Comparison of ENCODE assay signal across 8 cellular contexts in the genomic region with DNA sequence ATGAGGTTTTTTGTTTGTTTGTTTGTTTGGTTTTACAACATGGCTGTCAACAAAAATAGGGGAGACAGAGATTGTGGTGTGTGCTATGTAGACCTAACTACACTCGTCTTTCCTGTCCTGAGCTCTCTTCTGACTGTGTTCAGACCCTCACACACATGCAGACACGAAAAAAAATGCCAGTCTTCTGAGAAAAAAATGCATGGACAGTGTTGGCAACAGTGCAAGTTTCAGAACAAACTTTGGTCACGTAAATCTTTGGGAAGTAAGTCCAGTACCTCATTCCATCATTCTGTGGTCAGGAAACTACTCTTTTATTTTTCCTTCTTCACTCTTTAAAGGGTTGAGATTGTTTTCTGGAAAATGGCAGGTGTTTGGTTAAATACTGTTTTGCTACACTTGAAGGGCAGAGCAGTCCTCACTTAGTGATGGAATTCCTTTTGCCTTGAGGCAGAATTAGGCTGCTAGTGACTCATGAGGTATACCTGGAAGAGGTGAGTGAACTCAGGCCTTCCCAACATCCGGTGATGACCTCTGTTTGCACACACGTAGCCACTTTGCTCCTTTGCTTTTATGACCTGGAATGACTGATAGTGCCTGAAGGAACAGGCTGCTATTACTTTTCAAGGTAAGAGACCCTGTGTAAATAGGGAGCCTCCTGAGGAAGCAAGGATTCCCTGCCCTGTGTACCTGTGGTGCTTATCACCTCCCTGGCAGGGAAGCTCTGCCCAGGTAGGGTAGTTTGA.
DNase-seq lines count a peak whose midpoint lies in the region; ATAC-seq lines count a peak whose summit lies in the region.

No MANE protein-coding gene starts in this region.

- H3K36me3 Mint-ChIP-seq in stimulated activated naive CD8-positive, alpha-beta T cell treated with anti-CD3 and anti-CD28 coated beads, Interleukin-15, Interleukin-2, amounts not matched to agents 100 ng/mL and 50 ng/mL, for 24 hours (ENCODE audit: low read depth), result peaks cover 37% of the 10 kb centered on the region

- WGBS in aorta, 2 donors, result 37 to 40% methylated on average over 5 of the region's 5 CpGs

- H3K4me1 ChIP-seq in aorta (ENCODE audit: control insufficient read depth in 1 of 2, insufficient read depth in 2 of 2, low read length in 2 of 2), result peaks cover 2 to 9% of the 10 kb centered on the region in 2 donors

- H3K27me3 ChIP-seq in layer of hippocampus (ENCODE audit: control insufficient read depth, insufficient read depth, low read length) (no peaks in the 10 kb centered on the region), aorta (ENCODE audit: control insufficient read depth in 1 of 2, insufficient read depth in 2 of 2, low read length in 1 of 2) (no peaks in the 10 kb centered on the region)

- peak overlapping the region; percentile 98 for H3K4me3 Mint-ChIP-seq in stimulated activated naive CD8-positive, alpha-beta T cell treated with anti-CD3 and anti-CD28 coated beads, Interleukin-15, Interleukin-2, amounts not matched to agents 100 ng/mL and 50 ng/mL, for 24 hours

- H3K9me3 ChIP-seq in aorta (ENCODE audit: control insufficient read depth, low read length), result no peaks in the 10 kb centered on the region

- H3K27me3 Mint-ChIP-seq in stimulated activated naive CD8-positive, alpha-beta T cell treated with anti-CD3 and anti-CD28 coated beads, Interleukin-15, Interleukin-2, amounts not matched to agents 100 ng/mL and 50 ng/mL, for 24 hours, result no peaks in the 10 kb centered on the region

- peak overlapping the region; percentile 97 for H3K27ac Mint-ChIP-seq in stimulated activated naive CD8-positive, alpha-beta T cell treated with anti-CD3 and anti-CD28 coated beads, Interleukin-15, Interleukin-2, amounts not matched to agents 100 ng/mL and 50 ng/mL, for 24 hours

- no peak for ATAC-seq in stimulated activated naive CD8-positive, alpha-beta T cell treated with anti-CD3 and anti-CD28 coated beads, Interleukin-15, Interleukin-2, amounts not matched to agents 100 U/mL and 50 U/mL, for 24 hours
- ATAC-seq in aorta (ENCODE audit: low FRiP score) (peak; percentile 5), GM19324 (IDR thresholded peaks at IDR 0.05; ENCODE audit: low FRiP score, unreplicated experiment) (no peak)

- peak overlapping the region; percentile 4 for H3K27ac ChIP-seq in layer of hippocampus (ENCODE audit: low read depth, low read length)
- H3K27ac ChIP-seq in aorta (ENCODE audit: low read depth in 1 of 2, low read length in 2 of 2), result peak overlapping the region in 1 of 2 donors; percentile 52

- H3K9me3 Mint-ChIP-seq in stimulated activated naive CD8-positive, alpha-beta T cell treated with anti-CD3 and anti-CD28 coated beads, Interleukin-15, Interleukin-2, amounts not matched to agents 100 ng/mL and 50 ng/mL, for 24 hours, result no peaks in the 10 kb centered on the region

- H3K4me1 Mint-ChIP-seq in stimulated activated naive CD8-positive, alpha-beta T cell treated with anti-CD3 and anti-CD28 coated beads, Interleukin-15, Interleukin-2, amounts not matched to agents 100 ng/mL and 50 ng/mL, for 24 hours (ENCODE audit: low read depth), result peaks cover 94% of the 10 kb centered on the region

- no peak overlapping the region for H3K4me3 ChIP-seq in aorta (ENCODE audit: low read length in 2 of 2)

- intact Hi-C loops in aorta (cut with DNase I), result loop anchor here (5.0 to 10.0 kb wide), 2 partner anchors 58 to 121 kb away; no protein-coding TSS in a partner anchor

- no peak for DNase-seq in stimulated activated naive CD8-positive, alpha-beta T cell treated with anti-CD3 and anti-CD28 coated beads, Interleukin-15, Interleukin-2, amounts not matched to agents 100 U/mL and 50 U/mL, for 24 hours
- peak; percentile 11 for DNase-seq in UCSD-AML1 (lab: John Stamatoyannopoulos, UW; ENCODE audit: unreplicated experiment)
- DNase-seq in aorta, result no peak
- no peak for DNase-seq in cerebellum (ENCODE audit: low spot score)
- no peak for DNase-seq in RKO (ENCODE audit: low spot score)

- H3K36me3 ChIP-seq in aorta (ENCODE audit: control insufficient read depth in 1 of 2, insufficient read depth in 2 of 2, low read length in 1 of 2), result no peaks in the 10 kb centered on the region
